In the genomic region with DNA sequence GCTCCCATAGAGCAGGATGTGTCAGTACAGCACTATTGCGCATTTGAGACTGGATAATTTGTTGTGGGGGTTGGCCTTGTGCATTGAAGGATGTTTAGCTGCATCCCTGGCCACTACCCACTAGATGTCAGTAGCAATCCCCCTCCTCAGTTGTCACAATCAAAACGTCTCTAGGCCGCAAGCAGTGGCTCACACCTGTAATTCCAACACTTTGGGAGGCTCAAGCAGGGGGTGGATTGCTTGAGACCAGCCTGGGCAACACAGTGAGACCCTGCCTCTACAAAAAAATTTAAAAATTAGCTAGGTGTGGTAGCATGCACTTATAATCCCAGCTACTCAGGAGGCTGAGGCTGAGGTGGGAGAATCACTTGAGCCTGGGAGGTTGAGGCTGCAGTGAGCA, we compare ENCODE assay signal across 1 cellular context.
A peak's percentile ranks its signal among the peaks of the same experiment; 100 is the strongest.
TF ChIP-seq lines count a peak whose summit lies in the region.

No MANE protein-coding gene starts in this region.

TF ChIP-seq in HepG2, 621 proteins besides CTCF, POLR2A, EP300 and RAD21 (continued from another document):
- TF ChIP-seq ZNF816 (CRISPR knock-in tag; IDR thresholded peaks at IDR 0.05; ENCODE audit: borderline replicate concordance) = no peak
- TF ChIP-seq ZFX (CRISPR knock-in tag; IDR thresholded peaks at IDR 0.05; ENCODE audit: low read depth) = peak; percentile 62
- TF ChIP-seq ZNF335 (CRISPR knock-in tag; IDR thresholded peaks at IDR 0.05) = no peak
- 0 out of 2 replicates have a peak, but pooled peaks have one; percentile 42 for TF ChIP-seq SAP130 (CRISPR knock-in tag; IDR thresholded peaks at IDR 0.05; ENCODE audit: low read depth)
- TF ChIP-seq CHD4 (IDR thresholded peaks at IDR 0.05; ENCODE audit: borderline replicate concordance, low read length) = no peak
- peak; percentile 37 for TF ChIP-seq CEBPG (CRISPR knock-in tag; IDR thresholded peaks at IDR 0.05)
- no peak for TF ChIP-seq FOXP1 (IDR thresholded peaks at IDR 0.05)
- 0 out of 2 replicates have a peak, but pooled peaks have one; percentile 6 for TF ChIP-seq FOXP1 (CRISPR knock-in tag; IDR thresholded peaks at IDR 0.05)
- TF ChIP-seq, protein P1, sequence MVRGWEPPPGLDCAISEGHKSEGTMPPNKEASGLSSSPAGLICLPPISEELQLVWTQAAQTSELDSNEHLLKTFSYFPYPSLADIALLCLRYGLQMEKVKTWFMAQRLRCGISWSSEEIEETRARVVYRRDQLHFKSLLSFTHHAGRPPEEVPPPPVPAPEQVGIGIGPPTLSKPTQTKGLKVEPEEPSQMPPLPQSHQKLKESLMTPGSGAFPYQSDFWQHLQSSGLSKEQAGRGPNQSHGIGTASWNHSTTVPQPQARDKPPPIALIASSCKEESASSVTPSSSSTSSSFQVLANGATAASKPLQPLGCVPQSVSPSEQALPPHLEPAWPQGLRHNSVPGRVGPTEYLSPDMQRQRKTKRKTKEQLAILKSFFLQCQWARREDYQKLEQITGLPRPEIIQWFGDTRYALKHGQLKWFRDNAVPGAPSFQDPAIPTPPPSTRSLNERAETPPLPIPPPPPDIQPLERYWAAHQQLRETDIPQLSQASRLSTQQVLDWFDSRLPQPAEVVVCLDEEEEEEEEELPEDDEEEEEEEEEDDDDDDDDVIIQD (CRISPR knock-in tag; IDR thresholded peaks at IDR 0.05; ENCODE audit: low read depth) = no peak
- TF ChIP-seq TRIM22 (IDR thresholded peaks at IDR 0.05) = no peak
- TF ChIP-seq CEBPB (IDR thresholded peaks at IDR 0.05; ENCODE audit: borderline replicate concordance, low read depth, low read length) = 0 out of 2 replicates have a peak, but pooled peaks have one; percentile 11
- TF ChIP-seq NRL (CRISPR knock-in tag; IDR thresholded peaks at IDR 0.05; ENCODE audit: borderline replicate concordance) = no peak
- TF ChIP-seq ZNF768 (CRISPR knock-in tag; IDR thresholded peaks at IDR 0.05) = no peak
- peak; percentile 21; the same call in 1 of the 2 replicates for TF ChIP-seq MED1 (CRISPR knock-in tag; IDR thresholded peaks at IDR 0.05)
- TF ChIP-seq ZFY (CRISPR knock-in tag; IDR thresholded peaks at IDR 0.05) = peak; percentile 56
- TF ChIP-seq, protein P2, sequence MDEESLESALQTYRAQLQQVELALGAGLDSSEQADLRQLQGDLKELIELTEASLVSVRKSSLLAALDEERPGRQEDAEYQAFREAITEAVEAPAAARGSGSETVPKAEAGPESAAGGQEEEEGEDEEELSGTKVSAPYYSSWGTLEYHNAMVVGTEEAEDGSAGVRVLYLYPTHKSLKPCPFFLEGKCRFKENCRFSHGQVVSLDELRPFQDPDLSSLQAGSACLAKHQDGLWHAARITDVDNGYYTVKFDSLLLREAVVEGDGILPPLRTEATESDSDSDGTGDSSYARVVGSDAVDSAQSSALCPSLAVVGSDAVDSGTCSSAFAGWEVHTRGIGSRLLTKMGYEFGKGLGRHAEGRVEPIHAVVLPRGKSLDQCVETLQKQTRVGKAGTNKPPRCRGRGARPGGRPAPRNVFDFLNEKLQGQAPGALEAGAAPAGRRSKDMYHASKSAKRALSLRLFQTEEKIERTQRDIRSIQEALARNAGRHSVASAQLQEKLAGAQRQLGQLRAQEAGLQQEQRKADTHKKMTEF (CRISPR knock-in tag; IDR thresholded peaks at IDR 0.05) = 0 out of 2 replicates have a peak, but pooled peaks have one; percentile 21
- TF ChIP-seq ZNF281 (CRISPR knock-in tag; IDR thresholded peaks at IDR 0.05; ENCODE audit: borderline replicate concordance) = peak; percentile 63; the same call in 1 of the 2 replicates
- TF ChIP-seq, protein P3, sequence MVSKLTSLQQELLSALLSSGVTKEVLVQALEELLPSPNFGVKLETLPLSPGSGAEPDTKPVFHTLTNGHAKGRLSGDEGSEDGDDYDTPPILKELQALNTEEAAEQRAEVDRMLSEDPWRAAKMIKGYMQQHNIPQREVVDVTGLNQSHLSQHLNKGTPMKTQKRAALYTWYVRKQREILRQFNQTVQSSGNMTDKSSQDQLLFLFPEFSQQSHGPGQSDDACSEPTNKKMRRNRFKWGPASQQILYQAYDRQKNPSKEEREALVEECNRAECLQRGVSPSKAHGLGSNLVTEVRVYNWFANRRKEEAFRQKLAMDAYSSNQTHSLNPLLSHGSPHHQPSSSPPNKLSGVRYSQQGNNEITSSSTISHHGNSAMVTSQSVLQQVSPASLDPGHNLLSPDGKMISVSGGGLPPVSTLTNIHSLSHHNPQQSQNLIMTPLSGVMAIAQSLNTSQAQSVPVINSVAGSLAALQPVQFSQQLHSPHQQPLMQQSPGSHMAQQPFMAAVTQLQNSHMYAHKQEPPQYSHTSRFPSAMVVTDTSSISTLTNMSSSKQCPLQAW (CRISPR knock-in tag; IDR thresholded peaks at IDR 0.05) = 0 out of 2 replicates have a peak, but pooled peaks have one; percentile 47
- TF ChIP-seq, protein P4, sequence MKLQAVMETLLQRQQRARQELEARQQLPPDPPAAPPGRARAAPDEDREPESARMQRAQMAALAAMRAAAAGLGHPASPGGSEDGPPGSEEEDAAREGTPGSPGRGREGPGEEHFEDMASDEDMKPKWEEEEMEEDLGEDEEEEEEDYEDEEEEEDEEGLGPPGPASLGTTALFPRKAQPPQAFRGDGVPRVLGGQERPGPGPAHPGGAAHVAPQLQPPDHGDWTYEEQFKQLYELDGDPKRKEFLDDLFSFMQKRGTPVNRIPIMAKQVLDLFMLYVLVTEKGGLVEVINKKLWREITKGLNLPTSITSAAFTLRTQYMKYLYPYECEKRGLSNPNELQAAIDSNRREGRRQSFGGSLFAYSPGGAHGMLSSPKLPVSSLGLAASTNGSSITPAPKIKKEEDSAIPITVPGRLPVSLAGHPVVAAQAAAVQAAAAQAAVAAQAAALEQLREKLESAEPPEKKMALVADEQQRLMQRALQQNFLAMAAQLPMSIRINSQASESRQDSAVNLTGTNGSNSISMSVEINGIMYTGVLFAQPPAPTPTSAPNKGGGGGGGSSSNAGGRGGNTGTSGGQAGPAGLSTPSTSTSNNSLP (IDR thresholded peaks at IDR 0.05; ENCODE audit: low read depth, low read length) = peak; percentile 15; the same call in 1 of the 2 replicates
